ENCODE assay signal across 32 cellular contexts in genomic region chr10:100551733-100552132, GRCh38.
"Had no signal": no experiment of that assay in that cellular context is flagged by ENCODE, and none has a peak within 500 bp of the region (broad histone marks: within the 10 kb centered on the region; RNA-seq: fewer than 3 reads in every experiment).

No MANE protein-coding gene starts in this region.

- H3K27me3 Mint-ChIP-seq: activated CD4-positive, alpha-beta memory T cell treated with anti-CD3 and anti-CD28 coated beads, Interleukin-2, amount 10 ng/mL, durations not matched to agents 7 days and 5 days; activated CD4-positive, alpha-beta T cell treated with anti-CD3 and anti-CD28 coated beads for 36 hours; activated CD8-positive, alpha-beta memory T cell treated with anti-CD3 and anti-CD28 coated beads, Interleukin-2, amount 10 ng/mL, durations not matched to agents 7 days and 5 days; activated naive CD4-positive, alpha-beta T cell treated with anti-CD3 and anti-CD28 coated beads, Interleukin-2, amount 10 ng/mL, durations not matched to agents 7 days and 5 days; activated naive CD8-positive, alpha-beta T cell; activated naive CD8-positive, alpha-beta T cell treated with anti-CD3 and anti-CD28 coated beads, Interleukin-2, amount 50 U/mL, for 24 hours; brain had no signal

- H3K4me3 Mint-ChIP-seq: activated CD4-positive, alpha-beta memory T cell treated with anti-CD3 and anti-CD28 coated beads, Interleukin-2, amount 10 ng/mL, durations not matched to agents 7 days and 5 days; activated CD4-positive, alpha-beta T cell treated with anti-CD3 and anti-CD28 coated beads for 36 hours; activated CD8-positive, alpha-beta memory T cell treated with anti-CD3 and anti-CD28 coated beads, Interleukin-2, amount 10 ng/mL, durations not matched to agents 7 days and 5 days; activated naive CD4-positive, alpha-beta T cell treated with anti-CD3 and anti-CD28 coated beads, Interleukin-2, amount 10 ng/mL, durations not matched to agents 7 days and 5 days; activated naive CD8-positive, alpha-beta T cell; activated naive CD8-positive, alpha-beta T cell treated with anti-CD3 and anti-CD28 coated beads, Interleukin-2, amount 50 U/mL, for 24 hours; brain had no signal

- H3K4me2 ChIP-seq: PC-9 had no signal

- H3K9me3 ChIP-seq: SJSA1 had no signal

- H3K4me1 ChIP-seq: SJSA1 had no signal

- H3K27me3 ChIP-seq: SJSA1 had no signal

- DNase-seq: activated CD4-positive, alpha-beta memory T cell treated with anti-CD3 and anti-CD28 coated beads, Interleukin-2, amount 10 ng/mL, durations not matched to agents 7 days and 5 days; activated CD4-positive, alpha-beta T cell treated with anti-CD3 and anti-CD28 coated beads for 36 hours; activated CD4-positive, alpha-beta T cell treated with anti-CD3 and anti-CD28 coated beads, Interleukin-2, amount 50 U/mL, for 1 hour; activated CD8-positive, alpha-beta memory T cell treated with anti-CD3 and anti-CD28 coated beads for 24 hours; activated CD8-positive, alpha-beta memory T cell treated with anti-CD3 and anti-CD28 coated beads, Interleukin-2, amount 10 ng/mL, durations not matched to agents 7 days and 5 days; activated CD8-positive, alpha-beta memory T cell treated with anti-CD3 and anti-CD28 coated beads, Interleukin-2, amount 50 U/mL, for 48 hours; activated effector memory CD4-positive, alpha-beta T cell treated with Interleukin-2 at 50 U/mL for 16 hours; activated naive CD4-positive, alpha-beta T cell treated with anti-CD3 and anti-CD28 coated beads, Interleukin-2, amount 10 ng/mL, durations not matched to agents 7 days and 5 days; activated naive CD8-positive, alpha-beta T cell treated with anti-CD3 and anti-CD28 coated beads, Interleukin-2, amount 50 U/mL, for 24 hours; activated T-cell treated with anti-CD3 and anti-CD28 coated beads, Interleukin-2, amount 50 U/mL, for 48 hours; anterior cingulate cortex; central memory CD4-positive, alpha-beta T cell; KG1; MM.1S; NCI-H1092; NCI-H1436 treated with DMSO at 0.1 percent for 48 hours; NCI-H1694 treated with DMSO at 0.1 percent for 48 hours; NCI-H2029; NCI-H345; NCI-H510A; NCI-H526; NCI-H748 treated with DMSO at 0.1 percent for 48 hours; NK-92 treated with Interleukin-12 subunit alpha and Interleukin-12 subunit beta, amount 100 ng/mL, for 24 hours; PC-9; SHP77; SW 1271; T-helper 1 cell; T-helper 2 cell; T-helper 9 cell had no signal

- H3K4me3 ChIP-seq: PC-9, SJSA1 had no signal

- H3K9me3 Mint-ChIP-seq: activated CD4-positive, alpha-beta memory T cell treated with anti-CD3 and anti-CD28 coated beads, Interleukin-2, amount 10 ng/mL, durations not matched to agents 7 days and 5 days; activated naive CD4-positive, alpha-beta T cell treated with anti-CD3 and anti-CD28 coated beads, Interleukin-2, amount 10 ng/mL, durations not matched to agents 7 days and 5 days; activated naive CD8-positive, alpha-beta T cell treated with anti-CD3 and anti-CD28 coated beads, Interleukin-2, amount 50 U/mL, for 24 hours; brain had no signal

- H3K4me1 Mint-ChIP-seq: activated CD4-positive, alpha-beta T cell treated with anti-CD3 and anti-CD28 coated beads for 36 hours; activated naive CD8-positive, alpha-beta T cell treated with anti-CD3 and anti-CD28 coated beads, Interleukin-2, amount 50 U/mL, for 24 hours; brain had no signal

- H3K27ac ChIP-seq: PC-9, SJSA1 had no signal

- H3K27ac Mint-ChIP-seq: activated CD4-positive, alpha-beta memory T cell treated with anti-CD3 and anti-CD28 coated beads, Interleukin-2, amount 10 ng/mL, durations not matched to agents 7 days and 5 days; activated CD4-positive, alpha-beta T cell treated with anti-CD3 and anti-CD28 coated beads for 36 hours; activated CD8-positive, alpha-beta memory T cell treated with anti-CD3 and anti-CD28 coated beads, Interleukin-2, amount 10 ng/mL, durations not matched to agents 7 days and 5 days; activated naive CD4-positive, alpha-beta T cell treated with anti-CD3 and anti-CD28 coated beads, Interleukin-2, amount 10 ng/mL, durations not matched to agents 7 days and 5 days; activated naive CD8-positive, alpha-beta T cell; activated naive CD8-positive, alpha-beta T cell treated with anti-CD3 and anti-CD28 coated beads, Interleukin-2, amount 50 U/mL, for 24 hours had no signal
